In the genomic region with DNA sequence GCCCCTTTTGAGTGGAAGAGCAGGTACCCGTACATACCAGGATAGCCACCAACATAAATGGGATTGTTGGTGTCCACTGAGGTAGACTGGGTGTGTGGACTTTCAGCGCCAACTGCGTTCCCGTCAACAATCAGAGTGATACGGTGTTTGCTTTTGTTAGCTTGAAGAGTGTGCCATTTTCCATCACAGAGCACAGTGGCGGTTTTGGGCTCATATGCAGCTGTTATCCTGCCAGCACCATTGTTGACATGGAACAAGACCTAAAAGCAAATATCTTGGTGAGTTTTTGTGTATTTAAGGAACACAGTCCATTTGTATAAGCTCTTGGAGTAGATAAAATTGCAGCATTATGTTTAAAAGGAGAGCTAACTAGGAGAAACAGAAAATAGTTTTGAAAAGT, we compare ENCODE assay signal across 17 cellular contexts.
"Had no signal": no experiment of that assay in that cellular context is flagged by ENCODE, and none has a peak within 500 bp of the region (broad histone marks: within the 10 kb centered on the region; RNA-seq: fewer than 3 reads in every experiment).

No MANE protein-coding gene starts in this region.

- H3K9me3 ChIP-seq: adrenal gland, thyroid gland had no signal

- H3K9me3 Mint-ChIP-seq: activated B cell treated with CpG ODN at 0.5 μM for 24 hours; activated T-helper 1 cell treated with anti-CD3 and anti-CD28 coated beads, Interleukin-12 subunit alpha, Interleukin-12 subunit beta, Interleukin-2, Interleukin-4 antibody, amounts not matched to agents 30 ng/mL and 10 ng/mL and 1 ng/mL, durations not matched to agents 14 hours and 24 hours and 36 hours; nephron; stimulated activated naive B cell treated with anti-CD40 and anti-IgM and Interleukin-4, amounts not matched to agents 10 μg/mL and 1 μg/mL and 100 μg/mL, for 72 hours had no signal

- H3K4me3 ChIP-seq: adrenal gland, thyroid gland had no signal

- H3K4me1 Mint-ChIP-seq: activated B cell treated with CpG ODN at 0.5 μM for 24 hours; stimulated activated naive B cell treated with anti-CD40 and anti-IgM and Interleukin-4, amounts not matched to agents 10 μg/mL and 1 μg/mL and 100 μg/mL, for 72 hours had no signal

- H3K27ac ChIP-seq: adrenal gland, thyroid gland had no signal

- H3K27ac Mint-ChIP-seq: activated B cell treated with CpG ODN at 0.5 μM for 24 hours; activated CD4-positive, alpha-beta memory T cell treated with anti-CD3 and anti-CD28 coated beads for 36 hours; activated naive CD4-positive, alpha-beta T cell treated with anti-CD3 and anti-CD28 coated beads, Interleukin-2, amount 50 U/mL, for 72 hours; activated T-helper 1 cell treated with anti-CD3 and anti-CD28 coated beads, Interleukin-12 subunit alpha, Interleukin-12 subunit beta, Interleukin-2, Interleukin-4 antibody, amounts not matched to agents 30 ng/mL and 10 ng/mL and 1 ng/mL, durations not matched to agents 14 hours and 24 hours and 36 hours; nephron; stimulated activated naive B cell treated with anti-CD40 and anti-IgM and Interleukin-4, amounts not matched to agents 10 μg/mL and 1 μg/mL and 100 μg/mL, for 72 hours had no signal

- H3K36me3 ChIP-seq: adrenal gland had no signal

- H3K4me3 Mint-ChIP-seq: activated B cell treated with CpG ODN at 0.5 μM for 24 hours; activated CD4-positive, alpha-beta memory T cell treated with anti-CD3 and anti-CD28 coated beads for 36 hours; activated T-helper 1 cell treated with anti-CD3 and anti-CD28 coated beads, Interleukin-12 subunit alpha, Interleukin-12 subunit beta, Interleukin-2, Interleukin-4 antibody, amounts not matched to agents 30 ng/mL and 10 ng/mL and 1 ng/mL, durations not matched to agents 14 hours and 24 hours and 36 hours; nephron; stimulated activated naive B cell treated with anti-CD40 and anti-IgM and Interleukin-4, amounts not matched to agents 10 μg/mL and 1 μg/mL and 100 μg/mL, for 72 hours had no signal

- H3K4me1 ChIP-seq: adrenal gland, thyroid gland had no signal

- H3K27me3 Mint-ChIP-seq: activated B cell treated with CpG ODN at 0.5 μM for 24 hours; activated CD4-positive, alpha-beta memory T cell treated with anti-CD3 and anti-CD28 coated beads for 36 hours had no signal

- DNase-seq: activated B cell treated with CpG ODN at 0.5 μM for 24 hours; activated CD4-positive, alpha-beta memory T cell treated with anti-CD3 and anti-CD28 coated beads for 36 hours; activated CD4-positive, alpha-beta T cell treated with anti-CD3 and anti-CD28 coated beads for 4 hours; activated gamma-delta T cell treated with Interleukin-2 at 50 U/mL for 16 hours; activated T-cell treated with anti-CD3 and anti-CD28 coated beads for 4 hours; adrenal gland; cerebellar nuclear complex; cortex of kidney; head of caudate nucleus; kidney; midbrain; retina; stimulated activated naive B cell treated with anti-CD40 and anti-IgM and Interleukin-4, amounts not matched to agents 10 μg/mL and 1 μg/mL and 100 μg/mL, for 72 hours; thyroid gland had no signal

- H3K36me3 Mint-ChIP-seq: activated CD4-positive, alpha-beta memory T cell treated with anti-CD3 and anti-CD28 coated beads for 36 hours; activated naive CD4-positive, alpha-beta T cell treated with anti-CD3 and anti-CD28 coated beads, Interleukin-2, amount 50 U/mL, for 72 hours; stimulated activated naive B cell treated with anti-CD40 and anti-IgM and Interleukin-4, amounts not matched to agents 10 μg/mL and 1 μg/mL and 100 μg/mL, for 72 hours had no signal

- H3K27me3 ChIP-seq: adrenal gland, thyroid gland had no signal
